Comparison of ENCODE assay signal across 33 cellular contexts in genomic region chr12:58775396-58775795, GRCh38.
"Had no signal": no experiment of that assay in that cellular context is flagged by ENCODE, and none has a peak within 500 bp of the region (broad histone marks: within the 10 kb centered on the region; RNA-seq: fewer than 3 reads in every experiment).

No MANE protein-coding gene starts in this region.

- DNase-seq: activated CD4-positive, alpha-beta memory T cell treated with anti-CD3 and anti-CD28 coated beads, Interleukin-2, amount 10 ng/mL, durations not matched to agents 7 days and 5 days; activated CD4-positive, alpha-beta T cell treated with anti-CD3 and anti-CD28 coated beads for 1 hour; activated CD4-positive, alpha-beta T cell treated with anti-CD3 and anti-CD28 coated beads for 36 hours; activated CD4-positive, alpha-beta T cell treated with anti-CD3 and anti-CD28 coated beads for 48 hours; activated CD4-positive, alpha-beta T cell treated with anti-CD3 and anti-CD28 coated beads, Interleukin-2, amount 10 ng/mL, durations not matched to agents 7 days and 5 days; activated CD4-positive, alpha-beta T cell treated with anti-CD3 and anti-CD28 coated beads, Interleukin-2, amount 50 U/mL, for 48 hours; activated CD4-positive, CD25-positive, alpha-beta regulatory T cell; activated CD8-positive, alpha-beta memory T cell treated with anti-CD3 and anti-CD28 coated beads for 24 hours; activated CD8-positive, alpha-beta memory T cell treated with anti-CD3 and anti-CD28 coated beads, Interleukin-2, amount 10 ng/mL, durations not matched to agents 7 days and 5 days; activated CD8-positive, alpha-beta memory T cell treated with anti-CD3 and anti-CD28 coated beads, Interleukin-2, amount 50 U/mL, for 48 hours; activated CD8-positive, alpha-beta T cell treated with anti-CD3 and anti-CD28 coated beads, Interleukin-2, amount 10 ng/mL, durations not matched to agents 7 days and 5 days; activated effector memory CD4-positive, alpha-beta T cell treated with Interleukin-2 at 50 U/mL for 16 hours; activated gamma-delta T cell; activated naive CD4-positive, alpha-beta T cell treated with anti-CD3 and anti-CD28 coated beads, Interleukin-2, amount 10 ng/mL, durations not matched to agents 7 days and 5 days; activated naive CD4-positive, alpha-beta T cell treated with Interleukin-2 at 50 U/mL for 16 hours; activated naive CD8-positive, alpha-beta T cell treated with anti-CD3 and anti-CD28 coated beads, Interleukin-2, amount 10 ng/mL, durations not matched to agents 7 days and 5 days; activated naive CD8-positive, alpha-beta T cell treated with anti-CD3 and anti-CD28 coated beads, Interleukin-2, amount 50 U/mL, for 24 hours; activated T-cell treated with anti-CD3 and anti-CD28 coated beads, Interleukin-2, amount 50 U/mL, for 24 hours; activated T-cell treated with anti-CD3 and anti-CD28 coated beads, Interleukin-2, amount 50 U/mL, for 48 hours; amygdala; anterior cingulate cortex; caudate nucleus; cerebellar nuclear complex; T-helper 1 cell; T-helper 2 cell; T-helper 9 cell; WERI-Rb-1 had no signal

- H3K27me3 ChIP-seq: ascending aorta, cardiac muscle cell had no signal

- ATAC-seq: activated CD4-positive, alpha-beta T cell treated with anti-CD3 and anti-CD28 coated beads for 36 hours; activated CD4-positive, CD25-positive, alpha-beta regulatory T cell treated with anti-CD3 and anti-CD28 coated beads, Interleukin-2, amount 50 U/mL, for 24 hours; activated CD8-positive, alpha-beta memory T cell treated with anti-CD3 and anti-CD28 coated beads, Interleukin-2, amount 10 ng/mL, durations not matched to agents 7 days and 5 days; activated CD8-positive, alpha-beta T cell treated with anti-CD3 and anti-CD28 coated beads, Interleukin-2, amount 10 ng/mL, durations not matched to agents 7 days and 5 days; activated naive CD8-positive, alpha-beta T cell treated with anti-CD3 and anti-CD28 coated beads, Interleukin-2, amount 50 U/mL, for 24 hours; WTC11 had no signal

- H3K9me3 ChIP-seq: ascending aorta had no signal

- FAIRE-seq: bronchial epithelial cell, TTC549 had no signal

- H3K36me3 ChIP-seq: ascending aorta, cardiac muscle cell, WERI-Rb-1 had no signal

- H3K4me3 ChIP-seq: ascending aorta, cardiac muscle cell had no signal

- H3K27ac ChIP-seq: ascending aorta, cardiac muscle cell, WERI-Rb-1 had no signal

- H3K4me1 ChIP-seq: ascending aorta had no signal
